Comparison of ENCODE assay signal across 15 cellular contexts in the genomic region with DNA sequence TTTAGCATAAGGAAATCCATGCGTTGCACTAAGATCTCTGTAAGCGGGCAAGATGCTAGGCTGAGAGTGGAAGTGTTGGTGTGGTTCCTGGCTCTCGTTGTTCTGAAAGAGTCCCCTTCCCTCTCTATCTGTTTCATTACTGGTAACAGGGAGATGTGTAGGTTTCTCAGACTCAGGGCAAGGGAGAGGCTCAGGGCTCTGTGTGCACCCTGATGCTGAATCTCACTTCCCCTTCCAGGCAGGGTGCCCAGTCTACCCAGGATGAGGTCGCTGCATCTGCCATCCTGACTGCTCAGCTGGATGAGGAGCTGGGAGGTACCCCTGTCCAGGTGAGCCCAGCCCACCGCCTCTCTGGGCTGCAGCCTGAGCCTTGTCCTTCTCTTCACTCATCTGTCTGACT. TPM values are rescaled to one million over a fixed set of nuclear protein-coding genes. Genes with fewer than 3 reads are reported as not detected.
DNase-seq lines count a peak whose midpoint lies in the region; ATAC-seq and TF ChIP-seq lines count a peak whose summit lies in the region.
"Had no signal": no experiment of that assay in that cellular context is flagged by ENCODE, and none has a peak within 500 bp of the region (broad histone marks: within the 10 kb centered on the region; RNA-seq: fewer than 3 reads in every experiment).

No MANE protein-coding gene starts in this region.

- H3K36me3 ChIP-seq in neutrophil = peaks cover 80% of the 10 kb centered on the region
- peaks cover 19 to 87% (median 66%) of the 10 kb centered on the region in 4 donors for H3K36me3 ChIP-seq in upper lobe of left lung

- no peak for TF ChIP-seq POLR2A in upper lobe of left lung (IDR thresholded peaks at IDR 0.05)

- ATAC-seq in activated CD8-positive, alpha-beta memory T cell treated with anti-CD3 and anti-CD28 coated beads, Interleukin-2, amount 10 ng/mL, durations not matched to agents 7 days and 5 days = no peak
- no peak for ATAC-seq in upper lobe of left lung (ENCODE audit: low FRiP score in 2 of 2)
- no peak for ATAC-seq in HG02885 (IDR thresholded peaks at IDR 0.05; ENCODE audit: poor library complexity, unreplicated experiment)
- ATAC-seq: foreskin keratinocyte; naive thymus-derived CD4-positive, alpha-beta T cell; T-helper 17 cell had no signal

- 84 to 93% methylated on average over 5 of the region's 5 CpGs for WGBS in upper lobe of left lung, 2 donors

- H3K9me3 Mint-ChIP-seq in activated CD8-positive, alpha-beta memory T cell treated with anti-CD3 and anti-CD28 coated beads, Interleukin-2, amount 10 ng/mL, durations not matched to agents 7 days and 5 days (ENCODE audit: low read depth) = no peaks in the 10 kb centered on the region
- H3K9me3 Mint-ChIP-seq: naive thymus-derived CD4-positive, alpha-beta T cell had no signal

- H3K4me1 Mint-ChIP-seq in activated CD8-positive, alpha-beta memory T cell treated with anti-CD3 and anti-CD28 coated beads, Interleukin-2, amount 10 ng/mL, durations not matched to agents 7 days and 5 days = peaks cover 45% of the 10 kb centered on the region

- no peak for DNase-seq in activated CD8-positive, alpha-beta memory T cell treated with anti-CD3 and anti-CD28 coated beads, Interleukin-2, amount 10 ng/mL, durations not matched to agents 7 days and 5 days
- no peak for DNase-seq in activated CD8-positive, alpha-beta memory T cell treated with anti-CD3 and anti-CD28 coated beads, Interleukin-2, amount 50 U/mL, for 4 hours
- no peak for DNase-seq in RWPE1 (ENCODE audit: low spot score)
- no peak for DNase-seq in upper lobe of left lung
- no peak for DNase-seq in NCI-H1930 (lab: John Stamatoyannopoulos, UW)
- no peak for DNase-seq in AML-193 (lab: John Stamatoyannopoulos, UW)
- DNase-seq: activated CD4-positive, alpha-beta T cell treated with anti-CD3 and anti-CD28 coated beads for 48 hours; foreskin keratinocyte; GOT3; KG1; naive thymus-derived CD4-positive, alpha-beta T cell; NCI-H2081 treated with DMSO at 0.1 percent for 48 hours; T-helper 17 cell had no signal

- no peak overlapping the region for H3K4me3 Mint-ChIP-seq in activated CD8-positive, alpha-beta memory T cell treated with anti-CD3 and anti-CD28 coated beads, Interleukin-2, amount 10 ng/mL, durations not matched to agents 7 days and 5 days
- H3K4me3 Mint-ChIP-seq: naive thymus-derived CD4-positive, alpha-beta T cell; T-helper 17 cell had no signal

- TF ChIP-seq CTCF in RWPE1 (conservative IDR thresholded peaks at IDR 0.05; ENCODE audit: low read depth) = no peak
- TF ChIP-seq CTCF in neutrophil (IDR thresholded peaks at IDR 0.05) = no peak
- TF ChIP-seq CTCF in upper lobe of left lung (IDR thresholded peaks at IDR 0.05) = no peak

- no peak for TF ChIP-seq EP300 in upper lobe of left lung (IDR thresholded peaks at IDR 0.05)

- H3K27me3 ChIP-seq in neutrophil (no peaks in the 10 kb centered on the region), upper lobe of left lung (no peaks in the 10 kb centered on the region)
- H3K27me3 ChIP-seq: foreskin keratinocyte had no signal

- H3K4me1 ChIP-seq in neutrophil (ENCODE audit: control insufficient read depth in 1 of 2, insufficient read depth in 1 of 2, low read depth in 1 of 2, low read length in 1 of 2) = peaks cover 69 to 78% of the 10 kb centered on the region in 2 experiments
- peaks cover 53 to 75% (median 69%) of the 10 kb centered on the region in 4 donors for H3K4me1 ChIP-seq in upper lobe of left lung
- H3K4me1 ChIP-seq: foreskin keratinocyte had no signal

- POLR2A ChIA-PET in RWPE1 (lab: Yijun Ruan, JAX; ENCODE audit: low non-redundant PET) = no interaction called here

- H3K27ac Mint-ChIP-seq in activated CD8-positive, alpha-beta memory T cell treated with anti-CD3 and anti-CD28 coated beads, Interleukin-2, amount 10 ng/mL, durations not matched to agents 7 days and 5 days = peak overlapping the region; percentile 39
- H3K27ac Mint-ChIP-seq: naive thymus-derived CD4-positive, alpha-beta T cell had no signal

- peak overlapping the region; percentile 8; the same call in 1 of the 2 replicates for H3K27ac ChIP-seq in RWPE1
- H3K27ac ChIP-seq in neutrophil = peak overlapping the region; percentile 66
- peak overlapping the region; percentile 80 to 89 (median 86) for H3K27ac ChIP-seq in upper lobe of left lung
- H3K27ac ChIP-seq: foreskin keratinocyte had no signal

- CTCF ChIA-PET in activated CD8-positive, alpha-beta memory T cell treated with anti-CD3 and anti-CD28 coated beads, Interleukin-2, amount 10 ng/mL, durations not matched to agents 7 days and 5 days (lab: Charles Lee) = no interaction called here
- CTCF ChIA-PET in RWPE1 (lab: Yijun Ruan, JAX) = no interaction called here

- H3K9me3 ChIP-seq in neutrophil (no peaks in the 10 kb centered on the region), upper lobe of left lung (no peaks in the 10 kb centered on the region)

- no peaks in the 10 kb centered on the region for H3K27me3 Mint-ChIP-seq in activated CD8-positive, alpha-beta memory T cell treated with anti-CD3 and anti-CD28 coated beads, Interleukin-2, amount 10 ng/mL, durations not matched to agents 7 days and 5 days
- H3K27me3 Mint-ChIP-seq: naive thymus-derived CD4-positive, alpha-beta T cell; T-helper 17 cell had no signal

- no peak overlapping the region for H3K4me3 ChIP-seq in neutrophil (ENCODE audit: low read depth in 1 of 2, low read length in 1 of 2)
- no peak overlapping the region for H3K4me3 ChIP-seq in upper lobe of left lung

- H3K36me3 Mint-ChIP-seq in activated CD8-positive, alpha-beta memory T cell treated with anti-CD3 and anti-CD28 coated beads, Interleukin-2, amount 10 ng/mL, durations not matched to agents 7 days and 5 days = peaks cover 7% of the 10 kb centered on the region

RNA-seq across cellular contexts. Expression of a gene that starts 45.7 kb away (rescaled TPM):
- 100 to 1,000 TPM in 1 of 2 experiments, 10 to 100 TPM in 1; 93.1 to 131 TPM for total RNA-seq in activated CD8-positive, alpha-beta memory T cell treated with anti-CD3 and anti-CD28 coated beads, Interleukin-2, amount 10 ng/mL, durations not matched to agents 7 days and 5 days
- 100 to 1,000 TPM in 5 of 6 donors, 10 to 100 TPM in 1; 96.4 to 480 (median 362) TPM for total RNA-seq in upper lobe of left lung

RNA-seq across cellular contexts. Expression of a gene that starts 56.4 kb away (rescaled TPM):
- total RNA-seq in activated CD8-positive, alpha-beta memory T cell treated with anti-CD3 and anti-CD28 coated beads, Interleukin-2, amount 10 ng/mL, durations not matched to agents 7 days and 5 days = 1 to 10 TPM; 3.2 to 8.0 TPM
- total RNA-seq in upper lobe of left lung = 100 to 1,000 TPM; 217 to 935 (median 648) TPM

Comparison
In these comparisons a context has a peak if more than half of its experiments do, and no peak if none do; other contexts are left out.
1. H3K27ac ChIP-seq: peak in every context shown above with its lines; median percentile 86 in upper lobe of left lung; 66 in neutrophil; 8 in RWPE1.
2. RNA of a gene that starts 56.4 kb away (total RNA-seq): 217 to 935 TPM in upper lobe of left lung; 3.2 to 8.0 TPM in activated CD8-positive, alpha-beta memory T cell treated with anti-CD3 and anti-CD28 coated beads, Interleukin-2, amount 10 ng/mL, durations not matched to agents 7 days and 5 days; every median in the first group is over 10 times any median in the second.